In the genomic region with DNA sequence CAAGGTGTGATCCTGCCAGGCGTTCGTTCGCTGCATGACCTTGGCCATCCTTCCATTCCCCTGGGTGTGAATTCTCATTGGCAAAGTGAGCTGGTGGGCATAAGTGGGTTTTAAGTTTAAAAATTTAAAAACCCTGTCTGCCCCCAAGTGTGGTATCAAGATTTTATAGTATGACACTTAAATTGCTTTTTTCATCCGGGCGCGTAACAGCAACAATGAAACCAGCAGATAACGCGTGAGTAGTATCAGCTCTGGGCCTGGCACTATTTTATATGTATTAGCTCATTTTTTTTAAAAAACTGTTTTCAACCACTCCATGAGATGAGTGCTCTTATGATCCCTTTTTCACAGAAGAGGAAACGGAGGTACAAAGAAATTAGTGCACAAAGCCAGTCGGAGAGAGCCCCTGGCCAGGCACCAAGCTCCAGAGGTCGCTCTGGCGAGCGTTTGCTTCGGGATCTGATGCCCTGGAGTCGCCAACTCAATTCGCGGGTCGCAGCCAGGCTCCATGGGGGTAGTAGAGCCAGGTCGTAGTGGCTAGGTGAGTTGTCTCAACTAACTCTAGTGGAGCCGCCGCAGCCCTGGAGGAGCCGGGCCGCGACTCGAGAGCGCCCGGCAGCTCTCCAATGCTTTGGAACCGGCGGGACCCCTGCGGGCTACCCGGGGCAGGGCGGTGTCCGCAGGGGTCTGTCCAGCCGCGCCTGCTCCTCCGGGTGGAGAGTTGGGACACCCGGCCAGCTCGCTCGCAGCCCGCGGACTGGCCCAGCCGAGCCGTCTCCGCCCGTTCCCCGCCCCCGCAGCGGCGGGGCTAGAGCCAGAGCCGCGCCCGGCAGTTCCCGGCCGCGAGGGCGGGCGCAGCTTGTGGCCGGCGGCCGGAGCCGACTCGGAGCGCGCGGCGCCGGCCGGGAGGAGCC, we compare ENCODE assay signal across 8 cellular contexts. TPM values are rescaled to one million over a fixed set of nuclear protein-coding genes. Genes with fewer than 3 reads are reported as not detected.
DNase-seq lines count a peak whose midpoint lies in the region; ATAC-seq, FAIRE-seq and TF ChIP-seq lines count a peak whose summit lies in the region.

A gene with protein sequence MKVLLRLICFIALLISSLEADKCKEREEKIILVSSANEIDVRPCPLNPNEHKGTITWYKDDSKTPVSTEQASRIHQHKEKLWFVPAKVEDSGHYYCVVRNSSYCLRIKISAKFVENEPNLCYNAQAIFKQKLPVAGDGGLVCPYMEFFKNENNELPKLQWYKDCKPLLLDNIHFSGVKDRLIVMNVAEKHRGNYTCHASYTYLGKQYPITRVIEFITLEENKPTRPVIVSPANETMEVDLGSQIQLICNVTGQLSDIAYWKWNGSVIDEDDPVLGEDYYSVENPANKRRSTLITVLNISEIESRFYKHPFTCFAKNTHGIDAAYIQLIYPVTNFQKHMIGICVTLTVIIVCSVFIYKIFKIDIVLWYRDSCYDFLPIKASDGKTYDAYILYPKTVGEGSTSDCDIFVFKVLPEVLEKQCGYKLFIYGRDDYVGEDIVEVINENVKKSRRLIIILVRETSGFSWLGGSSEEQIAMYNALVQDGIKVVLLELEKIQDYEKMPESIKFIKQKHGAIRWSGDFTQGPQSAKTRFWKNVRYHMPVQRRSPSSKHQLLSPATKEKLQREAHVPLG (plus strand): TSS at position 832 of the 914 bp plus-strand sequence. CDS start 14,979 bp downstream, outside the sequence.

- peaks cover 0 to 16% of the 10 kb centered on the region in 2 donors for H3K9me3 ChIP-seq in CD4-positive, alpha-beta memory T cell (ENCODE audit: control insufficient read depth in 1 of 2, low read length in 2 of 2)
- no peaks in the 10 kb centered on the region for H3K9me3 ChIP-seq in pancreas

- H3K36me3 Mint-ChIP-seq in CD4-positive, alpha-beta memory T cell: peaks cover 11 to 19% of the 10 kb centered on the region in 2 donors

- intact Hi-C loops in CD4-positive, alpha-beta memory T cell (cut with micrococcal nuclease): no loop called here
- intact Hi-C loops in cardiac septum (cut with DNase I): loop anchor here (5.0 kb wide), 2 partner anchors 80 to 120 kb away; no protein-coding TSS in a partner anchor
- intact Hi-C loops in pancreas (cut with DNase I): loop anchor here in 1 of 3 donors (10.0 kb wide), 1 partner anchor 117 kb away; no protein-coding TSS in a partner anchor

- peaks cover 17% of the 10 kb centered on the region for H3K4me1 ChIP-seq in CD4-positive, alpha-beta memory T cell (ENCODE audit: insufficient read depth, low read length)
- H3K4me1 ChIP-seq in pancreas: peaks cover 0 to 16% (median 4%) of the 10 kb centered on the region in 3 donors

- H3K27ac Mint-ChIP-seq in CD4-positive, alpha-beta memory T cell: peak within 1 kb of the TSS in 5 of 7 donors; percentile 3 to 80 (median 61)

- no peak within 1 kb of the TSS for H3K27ac ChIP-seq in CD4-positive, alpha-beta memory T cell (ENCODE audit: low read depth, low read length)
- H3K27ac ChIP-seq in adipose tissue (ENCODE audit: low read depth, low read length): peak within 1 kb of the TSS; percentile 94
- H3K27ac ChIP-seq in pancreas: peak within 1 kb of the TSS; percentile 76 to 97 (median 89)

- peaks cover 0 to 46% (median 34%) of the 10 kb centered on the region in 8 donors for H3K9me3 Mint-ChIP-seq in CD4-positive, alpha-beta memory T cell

- CTCF ChIA-PET in CD4-positive, alpha-beta memory T cell (lab: Charles Lee; ENCODE audit: partially characterized antibody): interaction anchor here (1.6 to 3.1 kb wide), 3 partner anchors 13 to 122 kb away, joined by 5 to 9 read pairs (median 7); no protein-coding TSS in a partner anchor

- H3K4me3 ChIP-seq in CD4-positive, alpha-beta memory T cell (ENCODE audit: low read length in 2 of 2): no peak within 1 kb of the TSS
- H3K4me3 ChIP-seq in pancreas: peak within 1 kb of the TSS; percentile 16 to 72 (median 70)

- H3K4me1 Mint-ChIP-seq in CD4-positive, alpha-beta memory T cell: peaks cover 14 to 31% (median 24%) of the 10 kb centered on the region in 4 donors

- ATAC-seq in HG02798 (IDR thresholded peaks at IDR 0.05; ENCODE audit: poor library complexity, unreplicated experiment): peak; percentile 53
- ATAC-seq in pancreas: peak; percentile 89 to 94 (median 92)
- no peak for ATAC-seq in HG02870 (IDR thresholded peaks at IDR 0.05; ENCODE audit: unreplicated experiment)
- ATAC-seq in HG03342 (IDR thresholded peaks at IDR 0.05; ENCODE audit: unreplicated experiment): no peak

- H3K4me3 Mint-ChIP-seq in CD4-positive, alpha-beta memory T cell: peak within 1 kb of the TSS; percentile 74 to 86 (median 78)

- no peak for DNase-seq in CD4-positive, alpha-beta memory T cell
- DNase-seq in cardiac septum (ENCODE audit: low spot score) (peak; percentile 93), pancreas (peak; percentile 76 to 93 (median 82))
- DNase-seq in stimulated activated CD4-positive, alpha-beta T cell treated with anti-CD3 and anti-CD28 coated beads, Interleukin-12 subunit alpha, Interleukin-12 subunit beta, amount 100 ng/mL, for 4 hours: no peak

- no peaks in the 10 kb centered on the region for H3K27me3 ChIP-seq in CD4-positive, alpha-beta memory T cell (ENCODE audit: insufficient read depth, low read length)
- H3K27me3 ChIP-seq in pancreas: no peaks in the 10 kb centered on the region

- TF ChIP-seq CTCF in pancreas (IDR thresholded peaks at IDR 0.05): no peak

- no peaks in the 10 kb centered on the region for H3K36me3 ChIP-seq in CD4-positive, alpha-beta memory T cell (ENCODE audit: insufficient read depth, low read length)
- no peaks in the 10 kb centered on the region for H3K36me3 ChIP-seq in pancreas

- 5 to 8% (median 5%) methylated on average over 64 to 68 of the region's 68 CpGs for WGBS in adipose tissue, 3 donors
- WGBS in pancreas, 2 donors: 4 to 7% methylated on average over 57 to 68 of the region's 68 CpGs

- no peak for FAIRE-seq in pancreas (lab: Jason Lieb, UNC)

- POLR2A ChIA-PET in CD4-positive, alpha-beta memory T cell (lab: Charles Lee; ENCODE audit: partially characterized antibody): interaction anchor here (1.0 to 1.2 kb wide), 2 partner anchors 59 to 98 kb away, joined by 3 to 4 read pairs; no protein-coding TSS in a partner anchor

- peaks cover 24 to 27% of the 10 kb centered on the region in 2 donors for H3K27me3 Mint-ChIP-seq in CD4-positive, alpha-beta memory T cell

RNA-seq across cellular contexts. Expression of the gene that starts here (rescaled TPM):
- 1 to 10 TPM in 1 of 2 experiments, under 1 TPM in 1; 0.86 to 1.0 TPM for total RNA-seq in CD4-positive, alpha-beta memory T cell
- 1 to 10 TPM; 1.2 to 2.6 TPM for polyA plus RNA-seq in CD4-positive, alpha-beta memory T cell
- polyA plus RNA-seq in adipose tissue (100 to 1,000 TPM in 2 of 3 donors, 10 to 100 TPM in 1; 20.6 to 285 (median 128) TPM), pancreas (10 to 100 TPM; 22.1 to 29.1 TPM)
- total RNA-seq in cardiac septum (27.7 TPM), pancreas (10 to 100 TPM; 17.1 to 74.5 (median 29.3) TPM)

Comparison
In these comparisons a context has a peak if more than half of its experiments do, and no peak if none do; other contexts are left out.
1. RNA of the gene that starts here (total RNA-seq): 17.1 to 74.5 TPM in pancreas and 27.7 TPM in cardiac septum (single experiment); 0.86 to 1.0 TPM in CD4-positive, alpha-beta memory T cell; every median in the first group is over 4 times any median in the second.
2. RNA of the gene that starts here (polyA plus RNA-seq): 20.6 to 285 TPM in adipose tissue and 22.1 to 29.1 TPM in pancreas; 1.2 to 2.6 TPM in CD4-positive, alpha-beta memory T cell; every median in the first group is over 4 times any median in the second.
3. DNase-seq: peak in cardiac septum (single experiment) and pancreas (6 of 6); none in CD4-positive, alpha-beta memory T cell (0 of 5) and stimulated activated CD4-positive, alpha-beta T cell treated with anti-CD3 and anti-CD28 coated beads, Interleukin-12 subunit alpha, Interleukin-12 subunit beta, amount 100 ng/mL, for 4 hours (single experiment).
4. H3K4me3 ChIP-seq: peak in pancreas (4 of 4); none in CD4-positive, alpha-beta memory T cell (0 of 2).
5. ATAC-seq: peak in HG02798 (single experiment) and pancreas (4 of 4); none in HG02870 (single experiment) and HG03342 (single experiment).